9 cellular contexts compared by ENCODE assay signal in genomic region chr3:190183121-190183520, GRCh38.
DNase-seq lines count a peak whose midpoint lies in the region; ATAC-seq and TF ChIP-seq lines count a peak whose summit lies in the region.
"Had no signal": no experiment of that assay in that cellular context is flagged by ENCODE, and none has a peak within 500 bp of the region (broad histone marks: within the 10 kb centered on the region; RNA-seq: fewer than 3 reads in every experiment).

No MANE protein-coding gene starts in this region.

- H4K91ac ChIP-seq in trophoblast cell (ENCODE audit: low read depth, low read length), result no peak overlapping the region

- no peak for ATAC-seq in HG03521 (IDR thresholded peaks at IDR 0.05; ENCODE audit: unreplicated experiment)

- no peaks in the 10 kb centered on the region for H3K9me2 ChIP-seq in Karpas-422 (replicated peaks; ENCODE audit: insufficient read depth, low read length)

- no CpG with 5 or more reads among the region's 4 CpGs for WGBS in trophoblast cell (ENCODE audit: extremely low coverage, insufficient coverage, insufficient read length)

- no peak overlapping the region for H3K4ac ChIP-seq in trophoblast cell (ENCODE audit: low read depth, low read length)

- no peak for TF ChIP-seq CTCF in cardiac muscle cell (IDR thresholded peaks at IDR 0.05; ENCODE audit: low read depth, low read length)
- no peak for TF ChIP-seq CTCF in left ventricle myocardium inferior (IDR thresholded peaks at IDR 0.05; ENCODE audit: borderline replicate concordance)
- no peak for TF ChIP-seq CTCF in foreskin fibroblast (IDR thresholded peaks at IDR 0.05; ENCODE audit: low read depth, low read length)
- no peak for TF ChIP-seq CTCF in vagina (IDR thresholded peaks at IDR 0.05)

- no peak overlapping the region for H3K18ac ChIP-seq in trophoblast cell (ENCODE audit: low read length)

- no peak overlapping the region for H2AK5ac ChIP-seq in trophoblast cell (ENCODE audit: low read length)

- no peaks in the 10 kb centered on the region for H3K79me1 ChIP-seq in trophoblast cell (ENCODE audit: low read length)

- H2BK120ac ChIP-seq in trophoblast cell (ENCODE audit: insufficient read depth, low read length, poor library complexity), result no peak overlapping the region

- no peak overlapping the region for H4K12ac ChIP-seq in trophoblast cell (ENCODE audit: low read depth, low read length)

- H2BK12ac ChIP-seq in trophoblast cell (ENCODE audit: low read length), result no peak overlapping the region

- H3K27me3 ChIP-seq in cardiac muscle cell (no peaks in the 10 kb centered on the region), left ventricle myocardium inferior (ENCODE audit: low read depth) (no peaks in the 10 kb centered on the region), vagina (no peaks in the 10 kb centered on the region), trophoblast cell (ENCODE audit: insufficient read depth, low read length) (no peaks in the 10 kb centered on the region), Karpas-422 (ENCODE audit: low read length) (no peaks in the 10 kb centered on the region)

- H2AFZ ChIP-seq in trophoblast cell (ENCODE audit: insufficient read depth, low read length, poor library complexity) (no peak overlapping the region), Karpas-422 (ENCODE audit: low read length) (no peak overlapping the region)

- no peak overlapping the region for H3K4me3 ChIP-seq in cardiac muscle cell
- no peak overlapping the region for H3K4me3 ChIP-seq in left ventricle myocardium inferior
- no peak overlapping the region for H3K4me3 ChIP-seq in foreskin fibroblast (ENCODE audit: low read depth in 1 of 2, low read length in 2 of 2)
- no peak overlapping the region for H3K4me3 ChIP-seq in vagina
- no peak overlapping the region for H3K4me3 ChIP-seq in trophoblast cell (ENCODE audit: low read depth, low read length)
- no peak overlapping the region for H3K4me3 ChIP-seq in Karpas-422 (ENCODE audit: low read length)

- intact Hi-C loops in left ventricle myocardium inferior (cut with micrococcal nuclease) (no loop called here), vagina (cut with DNase I) (no loop called here)

- H3K4me2 ChIP-seq in trophoblast cell (ENCODE audit: low read length), result no peak overlapping the region
- H3K4me2 ChIP-seq in Karpas-422 (ENCODE audit: low read depth, low read length, poor library complexity, severe bottlenecking), result no peak overlapping the region

- H3K27ac ChIP-seq in cardiac muscle cell, result peak overlapping the region; percentile 37
- no peak overlapping the region for H3K27ac ChIP-seq in left ventricle myocardium inferior (replicated peaks)
- peak overlapping the region; percentile 27 for H3K27ac ChIP-seq in vagina
- H3K27ac ChIP-seq in trophoblast cell (ENCODE audit: low read depth, low read length), result no peak overlapping the region
- H3K27ac ChIP-seq in Karpas-422 (ENCODE audit: low read length), result no peak overlapping the region

- H3K9me3 ChIP-seq in cardiac muscle cell (ENCODE audit: low read depth) (no peaks in the 10 kb centered on the region), left ventricle myocardium inferior (replicated peaks) (no peaks in the 10 kb centered on the region), vagina (no peaks in the 10 kb centered on the region), trophoblast cell (ENCODE audit: insufficient read depth, low read depth, low read length) (no peaks in the 10 kb centered on the region), Karpas-422 (ENCODE audit: low read length) (no peaks in the 10 kb centered on the region)

- H3K9ac ChIP-seq in trophoblast cell (ENCODE audit: low read length) (no peak overlapping the region), Karpas-422 (ENCODE audit: low read length) (no peak overlapping the region)

- no peak for TF ChIP-seq POLR2A in vagina (IDR thresholded peaks at IDR 0.05)

- H2BK5ac ChIP-seq in trophoblast cell (ENCODE audit: low read depth, low read length, poor library complexity), result no peak overlapping the region

- H4K20me1 ChIP-seq in Karpas-422 (ENCODE audit: insufficient read depth, low read depth, low read length), result no peaks in the 10 kb centered on the region

- H3K4me1 ChIP-seq in cardiac muscle cell (ENCODE audit: low read depth) (peaks cover 11% of the 10 kb centered on the region), left ventricle myocardium inferior (no peaks in the 10 kb centered on the region), vagina (peaks cover 6% of the 10 kb centered on the region), trophoblast cell (ENCODE audit: control insufficient read depth in 1 of 2, insufficient read depth in 2 of 2, low read length in 2 of 2) (no peaks in the 10 kb centered on the region), Karpas-422 (ENCODE audit: low read length) (no peaks in the 10 kb centered on the region)

- no peak overlapping the region for H3K23ac ChIP-seq in trophoblast cell (ENCODE audit: low read length)

- H3K36me3 ChIP-seq in cardiac muscle cell (no peaks in the 10 kb centered on the region), left ventricle myocardium inferior (no peaks in the 10 kb centered on the region), vagina (no peaks in the 10 kb centered on the region), trophoblast cell (ENCODE audit: control insufficient read depth in 1 of 2, insufficient read depth in 2 of 2, low read length in 2 of 2) (no peaks in the 10 kb centered on the region), Karpas-422 (ENCODE audit: insufficient read depth, low read length) (no peaks in the 10 kb centered on the region)

- H3K14ac ChIP-seq in trophoblast cell (ENCODE audit: low read length), result no peak overlapping the region

- DNase-seq in cardiac muscle cell (ENCODE audit: low read depth in 1 of 2, low spot score in 1 of 2), result peak; percentile 42 to 87
- no peak for DNase-seq in left ventricle myocardium inferior
- DNase-seq in RKO (ENCODE audit: low spot score), result peak; percentile 18
- DNase-seq in foreskin fibroblast, result peak; percentile 92 to 93
- no peak for DNase-seq in vagina (ENCODE audit: extremely low spot score in 2 of 2)
- no peak for DNase-seq in trophoblast cell
- DNase-seq in Karpas-422, result no peak
- DNase-seq: right cardiac atrium had no signal

- H3K79me2 ChIP-seq in trophoblast cell (ENCODE audit: control insufficient read depth, insufficient read depth, low read length, poor library complexity) (no peaks in the 10 kb centered on the region), Karpas-422 (ENCODE audit: low read length) (no peaks in the 10 kb centered on the region)

- H4K8ac ChIP-seq in trophoblast cell (ENCODE audit: low read depth, low read length), result no peak overlapping the region

Comparison
In these comparisons a context has a peak if more than half of its experiments do, and no peak if none do; other contexts are left out.
1. DNase-seq: peak in cardiac muscle cell (2 of 2), RKO (single experiment) and foreskin fibroblast (2 of 2); none in left ventricle myocardium inferior (single experiment), vagina (0 of 2), trophoblast cell (0 of 2) and Karpas-422 (single experiment).
2. H3K27ac ChIP-seq: peak in cardiac muscle cell (single experiment) and vagina (single experiment); none in left ventricle myocardium inferior (single experiment), trophoblast cell (single experiment) and Karpas-422 (single experiment).